ENCODE assay signal across 9 cellular contexts in genomic region chr19:4589579-4590410, GRCh38. TPM values are rescaled to one million over a fixed set of nuclear protein-coding genes. Genes with fewer than 3 reads are reported as not detected.
DNase-seq lines count a peak whose midpoint lies in the region; ATAC-seq and TF ChIP-seq lines count a peak whose summit lies in the region.
"Had no signal": no experiment of that assay in that cellular context is flagged by ENCODE, and none has a peak within 500 bp of the region (broad histone marks: within the 10 kb centered on the region; RNA-seq: fewer than 3 reads in every experiment).

No MANE protein-coding gene starts in this region.

- H3K27ac Mint-ChIP-seq in activated naive CD8-positive, alpha-beta T cell treated with anti-CD3 and anti-CD28 coated beads, Interleukin-2, amount 50 U/mL, for 24 hours, result no peak overlapping the region

- no peak overlapping the region for H3K4me3 ChIP-seq in lower lobe of right lung
- H3K4me3 ChIP-seq: ovary had no signal

- no peaks in the 10 kb centered on the region for H3K36me3 Mint-ChIP-seq in activated naive CD8-positive, alpha-beta T cell treated with anti-CD3 and anti-CD28 coated beads, Interleukin-2, amount 50 U/mL, for 24 hours (ENCODE audit: low read depth)

- H3K27me3 Mint-ChIP-seq in activated naive CD8-positive, alpha-beta T cell treated with anti-CD3 and anti-CD28 coated beads, Interleukin-2, amount 50 U/mL, for 24 hours, result peaks cover 44% of the 10 kb centered on the region

- peaks cover 2% of the 10 kb centered on the region for H3K4me1 Mint-ChIP-seq in activated naive CD8-positive, alpha-beta T cell treated with anti-CD3 and anti-CD28 coated beads, Interleukin-2, amount 50 U/mL, for 24 hours

- H3K4me3 Mint-ChIP-seq in activated naive CD8-positive, alpha-beta T cell treated with anti-CD3 and anti-CD28 coated beads, Interleukin-2, amount 50 U/mL, for 24 hours, result no peak overlapping the region

- TF ChIP-seq CTCF in lower lobe of right lung (IDR thresholded peaks at IDR 0.05), result peak; percentile 19

- DNase-seq in Caki2 (ENCODE audit: low read depth) (peak; percentile 45), HuH-7 (ENCODE audit: low spot score) (peak; percentile 78), lower lobe of right lung (no peak), DMS79 (lab: John Stamatoyannopoulos, UW) (no peak)
- DNase-seq in activated naive CD8-positive, alpha-beta T cell treated with anti-CD3 and anti-CD28 coated beads, Interleukin-2, amount 50 U/mL, for 24 hours, result peak; percentile 23
- DNase-seq: ovary had no signal

- in situ Hi-C loops in Caki2 (cut with HindIII; ENCODE audit: low pct_unique_long_range_greater_than_20kb, low sequenced_read_pairs), result no loop called here

- H3K4me1 ChIP-seq in lower lobe of right lung, result peaks cover 1% of the 10 kb centered on the region

- intact Hi-C loops in lower lobe of right lung (cut with DNase I), result no loop called here

- no peaks in the 10 kb centered on the region for H3K36me3 ChIP-seq in lower lobe of right lung
- H3K36me3 ChIP-seq: ovary had no signal

- no peaks in the 10 kb centered on the region for H3K9me3 Mint-ChIP-seq in activated naive CD8-positive, alpha-beta T cell treated with anti-CD3 and anti-CD28 coated beads, Interleukin-2, amount 50 U/mL, for 24 hours

- H3K27ac ChIP-seq in lower lobe of right lung, result no peak overlapping the region
- H3K27ac ChIP-seq: ovary had no signal

- H3K27me3 ChIP-seq in lower lobe of right lung (ENCODE audit: low read depth), result peaks cover 64% of the 10 kb centered on the region
- H3K27me3 ChIP-seq: ovary had no signal

- peak; percentile 46 for ATAC-seq in activated naive CD8-positive, alpha-beta T cell treated with anti-CD3 and anti-CD28 coated beads, Interleukin-2, amount 50 U/mL, for 24 hours
- ATAC-seq in lower lobe of right lung (no peak), HG03432 (IDR thresholded peaks at IDR 0.05; ENCODE audit: unreplicated experiment) (no peak), GM21529 (IDR thresholded peaks at IDR 0.05; ENCODE audit: unreplicated experiment) (no peak), HG03045 (IDR thresholded peaks at IDR 0.05; ENCODE audit: unreplicated experiment) (no peak)

- no peaks in the 10 kb centered on the region for H3K9me3 ChIP-seq in lower lobe of right lung
- H3K9me3 ChIP-seq: ovary had no signal

RNA-seq across cellular contexts. Expression of gene SEMA6B, which starts 30.3 kb away (rescaled TPM):
- total RNA-seq in Caki2 (2014; rRNA removed; shearing (Covaris generic); ENCODE audit: low replicate concordance), result 27.5 and 35.7 TPM in 2 replicates
- total RNA-seq in lower lobe of right lung, result 11.3 TPM

RNA-seq across cellular contexts. Expression of gene TNFAIP8L1, which starts 49.5 kb away (rescaled TPM):
- 8.0 and 10.0 TPM in 2 replicates for total RNA-seq in Caki2 (2014; rRNA removed; shearing (Covaris generic); ENCODE audit: low replicate concordance)
- 11.2 TPM for total RNA-seq in lower lobe of right lung

RNA-seq across cellular contexts. Expression of gene LRG1, which starts 50.0 kb away (rescaled TPM):
- total RNA-seq in Caki2 (2014; rRNA removed; shearing (Covaris generic); ENCODE audit: low replicate concordance), result not detected in 2 replicates
- total RNA-seq in lower lobe of right lung, result 14.9 TPM

RNA-seq across cellular contexts. Expression of gene PLIN5, which starts 54.8 kb away (rescaled TPM):
- total RNA-seq in Caki2 (2014; rRNA removed; shearing (Covaris generic); ENCODE audit: low replicate concordance), result not detected in 2 replicates
- total RNA-seq in lower lobe of right lung, result 19.9 TPM

Comparison
In these comparisons a context has a peak if more than half of its experiments do, and no peak if none do; other contexts are left out.
1. DNase-seq: peak in Caki2 (single experiment), HuH-7 (single experiment) and activated naive CD8-positive, alpha-beta T cell treated with anti-CD3 and anti-CD28 coated beads, Interleukin-2, amount 50 U/mL, for 24 hours (single experiment); none in lower lobe of right lung (single experiment) and DMS79 (single experiment).
2. RNA of gene LRG1, which starts 50.0 kb away (total RNA-seq): 14.9 TPM in lower lobe of right lung (single experiment); not detected in Caki2; every median in the first group is over 10 times any median in the second.